Comparison of ENCODE assay signal across 8 cellular contexts in the genomic region with DNA sequence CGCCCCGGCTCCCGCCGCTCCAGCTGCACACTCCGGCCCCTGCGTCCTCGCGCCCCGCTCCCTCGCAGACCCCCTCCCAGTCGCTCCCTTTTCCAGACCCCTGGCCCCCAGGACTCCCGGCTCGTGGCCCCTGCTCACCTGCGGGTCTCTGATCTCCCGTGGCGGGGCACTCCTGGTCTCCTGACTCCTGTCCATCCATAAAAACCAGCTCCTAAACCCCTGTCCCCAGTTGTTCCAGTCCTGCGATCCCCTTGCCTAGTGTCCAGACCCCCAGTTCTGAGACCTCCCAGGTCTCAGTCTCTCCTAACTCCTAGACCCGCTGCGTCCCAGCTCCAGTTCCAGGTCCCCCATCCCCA. TPM values are rescaled to one million over a fixed set of nuclear protein-coding genes. Genes with fewer than 3 reads are reported as not detected.
DNase-seq lines count a peak whose midpoint lies in the region; ATAC-seq and TF ChIP-seq lines count a peak whose summit lies in the region.

No MANE protein-coding gene starts in this region.

- H3K27ac Mint-ChIP-seq in WTC11 = no peak overlapping the region

- no peak for TF ChIP-seq POLR2A in spleen (IDR thresholded peaks at IDR 0.05)

- H3K27me3 ChIP-seq in right atrium auricular region (no peaks in the 10 kb centered on the region), spleen (replicated peaks in 1 of 7) (no peaks in the 10 kb centered on the region)

- DNase-seq in activated T-cell treated with anti-CD3 and anti-CD28 coated beads, Interleukin-2, amount 50 U/mL, for 4 hours = no peak
- DNase-seq in activated T-cell treated with anti-CD3 and anti-CD28 coated beads for 4 hours (no peak), WTC11 (ENCODE audit: low spot score) (no peak), right atrium auricular region (ENCODE audit: low spot score) (no peak), spleen (no peak)
- no peak for DNase-seq in activated effector memory CD4-positive, alpha-beta T cell treated with Interleukin-2 at 50 U/mL for 16 hours
- no peak for DNase-seq in stimulated activated CD4-positive, alpha-beta T cell treated with anti-CD3 and anti-CD28 coated beads, Interleukin-4, amount 100 ng/mL, for 4 hours

- no peak for TF ChIP-seq CTCF in WTC11 (IDR thresholded peaks at IDR 0.05)
- TF ChIP-seq CTCF in right atrium auricular region (IDR thresholded peaks at IDR 0.05) = no peak
- no peak for TF ChIP-seq CTCF in spleen (IDR thresholded peaks at IDR 0.05 in 8 of 11, conservative IDR thresholded peaks at IDR 0.05 in 3 of 11)

- intact Hi-C loops in spleen (cut with DNase I; ENCODE audit: low total_unique reads) = loop anchor here (10.0 kb wide), 1 partner anchor 88 kb away; no protein-coding TSS in a partner anchor

- H3K27me3 Mint-ChIP-seq in activated T-cell treated with anti-CD3 and anti-CD28 coated beads, Interleukin-2, amount 50 U/mL, for 4 hours (ENCODE audit: low read depth) = no peaks in the 10 kb centered on the region
- H3K27me3 Mint-ChIP-seq in WTC11 (ENCODE audit: low read depth) = no peaks in the 10 kb centered on the region

- H3K36me3 ChIP-seq in right atrium auricular region = peaks cover 4% of the 10 kb centered on the region
- H3K36me3 ChIP-seq in spleen = peaks cover 0 to 21% (median 0%) of the 10 kb centered on the region in 6 donors

- H3K4me1 ChIP-seq in right atrium auricular region (peaks cover 0 to 25% of the 10 kb centered on the region in 2 donors), spleen (peaks cover 15 to 67% (median 38%) of the 10 kb centered on the region in 6 donors)

- ATAC-seq in activated T-cell treated with anti-CD3 and anti-CD28 coated beads, Interleukin-2, amount 50 U/mL, for 4 hours = peak; percentile 8 to 12
- ATAC-seq in WTC11 (peak; percentile 21), GM19395 (IDR thresholded peaks at IDR 0.05; ENCODE audit: unreplicated experiment) (no peak)

- no peaks in the 10 kb centered on the region for H3K36me3 Mint-ChIP-seq in activated T-cell treated with anti-CD3 and anti-CD28 coated beads, Interleukin-2, amount 50 U/mL, for 4 hours (ENCODE audit: insufficient read depth)
- no peaks in the 10 kb centered on the region; the same call in 1 of the 2 replicates for H3K36me3 Mint-ChIP-seq in WTC11

- no peaks in the 10 kb centered on the region for H3K9me3 ChIP-seq in right atrium auricular region
- no peaks in the 10 kb centered on the region for H3K9me3 ChIP-seq in spleen

- H3K9me3 Mint-ChIP-seq in activated T-cell treated with anti-CD3 and anti-CD28 coated beads, Interleukin-2, amount 50 U/mL, for 4 hours = no peaks in the 10 kb centered on the region
- H3K9me3 Mint-ChIP-seq in WTC11 = no peaks in the 10 kb centered on the region

- WGBS in spleen, 5 donors = 0 to 2% (median 1%) methylated on average over 7 to 19 of the region's 19 CpGs

- peak overlapping the region; percentile 82 to 88 for H3K27ac ChIP-seq in right atrium auricular region
- peak overlapping the region; percentile 74 to 91 (median 82) for H3K27ac ChIP-seq in spleen

- peaks cover 36% of the 10 kb centered on the region for H3K4me1 Mint-ChIP-seq in activated T-cell treated with anti-CD3 and anti-CD28 coated beads, Interleukin-2, amount 50 U/mL, for 4 hours (ENCODE audit: low read depth)
- H3K4me1 Mint-ChIP-seq in WTC11 = peaks cover 22% of the 10 kb centered on the region

- H3K4me3 Mint-ChIP-seq in activated T-cell treated with anti-CD3 and anti-CD28 coated beads, Interleukin-2, amount 50 U/mL, for 4 hours = peak overlapping the region; percentile 96
- H3K4me3 Mint-ChIP-seq in WTC11 = peak overlapping the region; percentile 100

- CTCF ChIA-PET in WTC11 (lab: Charles Lee) = interaction anchor here (0.7 to 1.8 kb wide), 4 partner anchors 8 to 197 kb away, joined by 3 to 15 read pairs (median 4); no protein-coding TSS in a partner anchor

- H3K4me3 ChIP-seq in right atrium auricular region (peak overlapping the region; percentile 79 to 99), spleen (peak overlapping the region; percentile 64 to 96 (median 85))

- POLR2A ChIA-PET in WTC11 (lab: Charles Lee) = interaction anchor here (0.7 to 1.3 kb wide), 2 partner anchors 18 to 47 kb away, joined by 3 to 6 read pairs; no protein-coding TSS in a partner anchor

TF ChIP-seq in WTC11, 78 proteins besides CTCF, POLR2A, EP300 and RAD21:
- TF ChIP-seq, protein P1, sequence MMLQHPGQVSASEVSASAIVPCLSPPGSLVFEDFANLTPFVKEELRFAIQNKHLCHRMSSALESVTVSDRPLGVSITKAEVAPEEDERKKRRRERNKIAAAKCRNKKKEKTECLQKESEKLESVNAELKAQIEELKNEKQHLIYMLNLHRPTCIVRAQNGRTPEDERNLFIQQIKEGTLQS (CRISPR knock-in tag; conservative IDR thresholded peaks at IDR 0.05) = no peak
- 0 out of 2 replicates have a peak, but pooled peaks have one; percentile 29 for TF ChIP-seq RELA (CRISPR knock-in tag; IDR thresholded peaks at IDR 0.05; ENCODE audit: borderline replicate concordance)

RNA-seq across cellular contexts. Expression of a gene that starts 0.3 kb away (rescaled TPM):
- 10 to 100 TPM in 1 of 3 donors, 1 to 10 TPM in 2; 8.3 to 10.6 (median 9.8) TPM for total RNA-seq in activated T-cell treated with anti-CD3 and anti-CD28 coated beads, Interleukin-2, amount 50 U/mL, for 4 hours
- 7.7 to 11.4 TPM (median 10.2 TPM) in 3 replicates for total RNA-seq in WTC11 (2021)
- 10 to 100 TPM in 1 of 2 donors, 1 to 10 TPM in 1; 7.6 to 11.6 TPM for total RNA-seq in right atrium auricular region
- 10 to 100 TPM; 42.5 to 91.9 (median 78.5) TPM for total RNA-seq in spleen
- polyA plus RNA-seq in spleen = 1 to 10 TPM; 5.7 to 6.9 (median 6.9) TPM

RNA-seq across cellular contexts. Expression of a gene that starts 11.8 kb away (rescaled TPM):
- not detected for total RNA-seq in activated T-cell treated with anti-CD3 and anti-CD28 coated beads, Interleukin-2, amount 50 U/mL, for 4 hours
- total RNA-seq in WTC11 (2021) (0.18 TPM in 1 of 3 replicates, not detected in the others), right atrium auricular region (not detected), spleen (10 to 100 TPM in 2 of 7 donors, 1 to 10 TPM in 5; 4.8 to 20.1 (median 7.5) TPM)
- 10 to 100 TPM in 2 of 3 donors, 1 to 10 TPM in 1; 9.5 to 15.1 (median 14.7) TPM for polyA plus RNA-seq in spleen

RNA-seq across cellular contexts. Expression of a gene that starts 35.0 kb away (rescaled TPM):
- total RNA-seq in activated T-cell treated with anti-CD3 and anti-CD28 coated beads, Interleukin-2, amount 50 U/mL, for 4 hours = 10 to 100 TPM in 1 of 3 donors, 1 to 10 TPM in 2; 4.3 to 11.7 (median 6.2) TPM
- 14.4 to 24.7 TPM (median 15.1 TPM) in 3 replicates for total RNA-seq in WTC11 (2021)
- total RNA-seq in right atrium auricular region = 1 to 10 TPM in 1 of 2 donors, not detected in 1; 3.0 TPM
- total RNA-seq in spleen = 10 to 100 TPM in 5 of 7 donors, 1 to 10 TPM in 2; 5.7 to 23.7 (median 13.5) TPM
- polyA plus RNA-seq in spleen = 1 to 10 TPM; 4.0 to 6.1 (median 5.1) TPM
